18 cellular contexts compared by ENCODE assay signal in genomic region chr4:168837922-168838321, GRCh38.
A peak's percentile ranks its signal among the peaks of the same experiment; 100 is the strongest.
DNase-seq lines count a peak whose midpoint lies in the region; TF ChIP-seq lines count a peak whose summit lies in the region.
"Had no signal": no experiment of that assay in that cellular context is flagged by ENCODE, and none has a peak within 500 bp of the region (broad histone marks: within the 10 kb centered on the region; RNA-seq: fewer than 3 reads in every experiment).

No MANE protein-coding gene starts in this region.

- TF ChIP-seq CTCF in ascending aorta (IDR thresholded peaks at IDR 0.05) (no peak), left ventricle myocardium inferior (IDR thresholded peaks at IDR 0.05; ENCODE audit: borderline replicate concordance) (no peak), osteocyte (IDR thresholded peaks at IDR 0.05) (no peak), uterus (IDR thresholded peaks at IDR 0.05) (no peak), testis (IDR thresholded peaks at IDR 0.05) (no peak)

- no peak for DNase-seq in ascending aorta (ENCODE audit: low spot score in 2 of 2)
- no peak for DNase-seq in left ventricle myocardium inferior
- DNase-seq in osteocyte (ENCODE audit: extremely low spot score, unreplicated experiment): no peak
- no peak for DNase-seq in uterus
- no peak for DNase-seq in testis
- no peak for DNase-seq in NCI-H1105 (lab: John Stamatoyannopoulos, UW)
- no peak for DNase-seq in immature natural killer cell
- DNase-seq: activated effector memory CD4-positive, alpha-beta T cell treated with anti-CD3 and anti-CD28 coated beads, Interleukin-2, amount 50 U/mL, for 16 hours; cortex of kidney; GF-D8; GOT3; hypothalamus; NCI-H1694 treated with DMSO at 0.1 percent for 48 hours; NCI-H446; posterior cingulate gyrus; SHP77 treated with DMSO at 0.1 percent for 48 hours; stimulated activated naive CD8-positive, alpha-beta T cell treated with anti-CD3 and anti-CD28 coated beads, Interleukin-15, amount 100 ng/mL, for 72 hours; T-helper 17 cell had no signal

- H3K9me3 ChIP-seq in ascending aorta (no peaks in the 10 kb centered on the region), left ventricle myocardium inferior (replicated peaks) (no peaks in the 10 kb centered on the region), uterus (no peaks in the 10 kb centered on the region), testis (no peaks in the 10 kb centered on the region)

- no peak overlapping the region for H3K4me3 Mint-ChIP-seq in osteocyte (ENCODE audit: unreplicated experiment)
- no peak overlapping the region for H3K4me3 Mint-ChIP-seq in immature natural killer cell
- H3K4me3 Mint-ChIP-seq: stimulated activated naive CD8-positive, alpha-beta T cell treated with anti-CD3 and anti-CD28 coated beads, Interleukin-15, amount 100 ng/mL, for 72 hours; T-helper 17 cell had no signal

- peak overlapping the region; percentile 81 for H3K27ac Mint-ChIP-seq in osteocyte (ENCODE audit: unreplicated experiment)
- H3K27ac Mint-ChIP-seq in immature natural killer cell: no peak overlapping the region
- H3K27ac Mint-ChIP-seq: stimulated activated naive CD8-positive, alpha-beta T cell treated with anti-CD3 and anti-CD28 coated beads, Interleukin-15, amount 100 ng/mL, for 72 hours; T-helper 17 cell had no signal

- no peak for TF ChIP-seq POLR2A in uterus (IDR thresholded peaks at IDR 0.05)
- no peak for TF ChIP-seq POLR2A in testis (IDR thresholded peaks at IDR 0.05)

- intact Hi-C loops in ascending aorta (cut with DNase I): no loop called here
- intact Hi-C loops in left ventricle myocardium inferior (cut with micrococcal nuclease): loop anchor here (10.0 kb wide), 1 partner anchor 123 kb away; no protein-coding TSS in a partner anchor
- intact Hi-C loops in uterus (cut with DNase I; ENCODE audit: low total_unique reads): loop anchor here (10.0 kb wide), 1 partner anchor 203 kb away; no protein-coding TSS in a partner anchor
- intact Hi-C loops in testis (cut with DNase I; ENCODE audit: low total_unique reads): no loop called here

- H3K4me1 Mint-ChIP-seq in osteocyte (ENCODE audit: unreplicated experiment): peaks cover 79% of the 10 kb centered on the region
- peaks cover 4 to 19% of the 10 kb centered on the region in 2 donors for H3K4me1 Mint-ChIP-seq in immature natural killer cell
- H3K4me1 Mint-ChIP-seq: stimulated activated naive CD8-positive, alpha-beta T cell treated with anti-CD3 and anti-CD28 coated beads, Interleukin-15, amount 100 ng/mL, for 72 hours had no signal

- H3K4me3 ChIP-seq in ascending aorta: peak overlapping the region; percentile 90 to 95
- H3K4me3 ChIP-seq in left ventricle myocardium inferior: peak overlapping the region; percentile 89
- H3K4me3 ChIP-seq in uterus: peak overlapping the region in 1 of 2 donors; percentile 5
- no peak overlapping the region for H3K4me3 ChIP-seq in testis

- H3K27me3 Mint-ChIP-seq in osteocyte (ENCODE audit: unreplicated experiment) (no peaks in the 10 kb centered on the region), immature natural killer cell (ENCODE audit: low read depth in 3 of 3) (peaks cover 5 to 9% (median 7%) of the 10 kb centered on the region in 3 donors)

- H3K27me3 ChIP-seq in ascending aorta (no peaks in the 10 kb centered on the region), left ventricle myocardium inferior (ENCODE audit: low read depth) (peaks cover 4% of the 10 kb centered on the region), uterus (no peaks in the 10 kb centered on the region), testis (no peaks in the 10 kb centered on the region)

- 57 to 66% methylated on average over 4 of the region's 4 CpGs for WGBS in testis, 2 donors

- H3K4me1 ChIP-seq in ascending aorta (peaks cover 31 to 64% of the 10 kb centered on the region in 2 donors), left ventricle myocardium inferior (peaks cover 99% of the 10 kb centered on the region), uterus (peaks cover 4 to 18% of the 10 kb centered on the region in 2 donors), testis (peaks cover 39% of the 10 kb centered on the region)

- peaks cover 28% of the 10 kb centered on the region for H3K36me3 Mint-ChIP-seq in osteocyte (ENCODE audit: unreplicated experiment)
- H3K36me3 Mint-ChIP-seq in immature natural killer cell: peaks cover 0 to 4% (median 0%) of the 10 kb centered on the region in 3 donors

- peak overlapping the region; percentile 97 to 99 for H3K27ac ChIP-seq in ascending aorta
- H3K27ac ChIP-seq in left ventricle myocardium inferior (replicated peaks): peak overlapping the region; percentile 86
- H3K27ac ChIP-seq in uterus: peak overlapping the region; percentile 98 to 99
- peak overlapping the region in 1 of 2 donors; percentile 90 for H3K27ac ChIP-seq in testis

- H3K9me3 Mint-ChIP-seq in osteocyte (ENCODE audit: unreplicated experiment) (no peaks in the 10 kb centered on the region), immature natural killer cell (no peaks in the 10 kb centered on the region)
- H3K9me3 Mint-ChIP-seq: stimulated activated naive CD8-positive, alpha-beta T cell treated with anti-CD3 and anti-CD28 coated beads, Interleukin-15, amount 100 ng/mL, for 72 hours had no signal

- H3K36me3 ChIP-seq in ascending aorta: peaks cover 2 to 10% of the 10 kb centered on the region in 2 donors
- peaks cover 8% of the 10 kb centered on the region for H3K36me3 ChIP-seq in left ventricle myocardium inferior
- no peaks in the 10 kb centered on the region for H3K36me3 ChIP-seq in uterus
- no peaks in the 10 kb centered on the region for H3K36me3 ChIP-seq in testis (ENCODE audit: low read depth, missing control alignments)

Comparison
In these comparisons a context has a peak if more than half of its experiments do, and no peak if none do; other contexts are left out.
1. H3K4me3 ChIP-seq: peak in ascending aorta (2 of 2) and left ventricle myocardium inferior (single experiment); none in testis (0 of 2).
2. intact Hi-C loops: an anchor here in left ventricle myocardium inferior (10.0 kb wide) and uterus (10.0 kb wide); none called in ascending aorta and testis.